1 cellular context compared by ENCODE assay signal in genomic region chr1:120354618-120355184, GRCh38.
TF ChIP-seq lines count a peak whose summit lies in the region.
"Not testable (repeated sequence)": the region's sequence is repeated elsewhere in the genome, so short reads cannot be mapped to it uniquely, and the experiment has no call there.

No MANE protein-coding gene starts in this region.

TF ChIP-seq in K562, 482 proteins besides CTCF, POLR2A, EP300 and RAD21 (continued from another document and continues in another):
- TF ChIP-seq ZNF318 (IDR thresholded peaks at IDR 0.05; ENCODE audit: borderline replicate concordance in 1 of 2, low read depth in 1 of 2) (peak in 1 of 2 experiments; percentile 75; a peak in 1 of 4 replicates), VEZF1 (CRISPR knock-in tag; IDR thresholded peaks at IDR 0.05) (peak; percentile 37), DPF2 (IDR thresholded peaks at IDR 0.05) (0 out of 2 replicates have a peak, but pooled peaks have one; percentile 27), ZNF41 (CRISPR knock-in tag; conservative IDR thresholded peaks at IDR 0.05) (peak; percentile 62; the same call in 1 of the 2 replicates), DEAF1 (CRISPR knock-in tag; IDR thresholded peaks at IDR 0.05) (peak; percentile 65), SMAD3 (CRISPR knock-in tag; conservative IDR thresholded peaks at IDR 0.05) (peak; percentile 80; the same call in 1 of the 2 replicates), ZNF316 (IDR thresholded peaks at IDR 0.05) (peak; percentile 95), HMG20B (CRISPR knock-in tag; IDR thresholded peaks at IDR 0.05) (peak; percentile 87; the same call in 1 of the 2 replicates), TEAD4 (IDR thresholded peaks at IDR 0.05; ENCODE audit: low read length) (peak; percentile 67), ESRRB (CRISPR knock-in tag; IDR thresholded peaks at IDR 0.05; ENCODE audit: borderline replicate concordance) (peak; percentile 80; the same call in 1 of the 2 replicates), HCFC1 (IDR thresholded peaks at IDR 0.05; ENCODE audit: low read depth, low read length) (peak; percentile 28; the same call in 1 of the 2 replicates), ARID1B (IDR thresholded peaks at IDR 0.05) (peak; percentile 16; the same call in 1 of the 2 replicates), MLX (CRISPR knock-in tag; conservative IDR thresholded peaks at IDR 0.05) (peak in 1 of 2 experiments; percentile 94; a peak in 2 of 4 replicates), ZNF551 (CRISPR knock-in tag; IDR thresholded peaks at IDR 0.05) (peak; percentile 91), ZC3H8 (IDR thresholded peaks at IDR 0.05) (peak; percentile 98), ZBED1 (IDR thresholded peaks at IDR 0.05) (peak; percentile 97), CAMTA2 (CRISPR knock-in tag; conservative IDR thresholded peaks at IDR 0.05) (0 out of 2 replicates have a peak, but pooled peaks have one; percentile 76), HOXB6 (CRISPR knock-in tag; IDR thresholded peaks at IDR 0.05; ENCODE audit: borderline replicate concordance) (0 out of 2 replicates have a peak, but pooled peaks have one; percentile 61), POLR2G (IDR thresholded peaks at IDR 0.05; ENCODE audit: low read depth, low read length) (peak; percentile 66), FOXK2 (conservative IDR thresholded peaks at IDR 0.05 in 1 of 2, IDR thresholded peaks at IDR 0.05 in 1 of 2; ENCODE audit: low read depth in 2 of 2) (peak; percentile 40 to 56; a peak in 1 of 4 replicates), MAZ (CRISPR knock-in tag; conservative IDR thresholded peaks at IDR 0.05 in 1 of 2, IDR thresholded peaks at IDR 0.05 in 1 of 2) (peak in 1 of 2 experiments; percentile 63; a peak in 2 of 4 replicates), HNRNPL (IDR thresholded peaks at IDR 0.05; ENCODE audit: low read depth, low read length) (peak; percentile 73), ZNF561 (CRISPR knock-in tag; conservative IDR thresholded peaks at IDR 0.05) (0 out of 2 replicates have a peak, but pooled peaks have one; percentile 40), ZMIZ1 (IDR thresholded peaks at IDR 0.05; ENCODE audit: low read depth in 2 of 2, low read length in 2 of 2) (peak in 1 of 2 experiments; percentile 94; a peak in 2 of 4 replicates), FOXO4 (CRISPR knock-in tag; IDR thresholded peaks at IDR 0.05) (0 out of 2 replicates have a peak, but pooled peaks have one; percentile 48), TAF9B (IDR thresholded peaks at IDR 0.05; ENCODE audit: partially characterized antibody) (peak; percentile 84), ZNF444 (CRISPR knock-in tag; IDR thresholded peaks at IDR 0.05) (0 out of 2 replicates have a peak, but pooled peaks have one; percentile 52), CHCHD3 (CRISPR knock-in tag; IDR thresholded peaks at IDR 0.05) (peak; percentile 97), EP400 (IDR thresholded peaks at IDR 0.05) (peak; percentile 27; the same call in 1 of the 2 replicates), NCOR1 (IDR thresholded peaks at IDR 0.05) (peak; percentile 89), GABPB1 (CRISPR knock-in tag; IDR thresholded peaks at IDR 0.05) (peak; percentile 40; the same call in 1 of the 2 replicates), RFX7 (CRISPR knock-in tag; IDR thresholded peaks at IDR 0.05) (peak; percentile 91), SMAD1 (IDR thresholded peaks at IDR 0.05; ENCODE audit: low read depth, low read length, partially characterized antibody) (peak; percentile 93), KLF10 (CRISPR knock-in tag; IDR thresholded peaks at IDR 0.05) (peak; percentile 87), ATF4 (CRISPR knock-in tag; IDR thresholded peaks at IDR 0.05) (peak; percentile 84), SUPT5H (IDR thresholded peaks at IDR 0.05) (peak; percentile 99), HBP1 (CRISPR knock-in tag; IDR thresholded peaks at IDR 0.05) (peak; percentile 99), RBFOX2 (IDR thresholded peaks at IDR 0.05; ENCODE audit: low read depth, low read length) (peak; percentile 73), RUNX1 (IDR thresholded peaks at IDR 0.05; ENCODE audit: low read depth) (peak; percentile 70; the same call in 1 of the 2 replicates), LEF1 (IDR thresholded peaks at IDR 0.05) (peak; percentile 35; the same call in 1 of the 2 replicates), ASH1L (IDR thresholded peaks at IDR 0.05; ENCODE audit: borderline replicate concordance, low read depth, partially characterized antibody) (peak; percentile 25), GTF2F1 (IDR thresholded peaks at IDR 0.05; ENCODE audit: low read depth, low read length) (peak; percentile 97), ILF3 (IDR thresholded peaks at IDR 0.05; ENCODE audit: borderline replicate concordance) (peak; percentile 98), NFXL1 (CRISPR knock-in tag; IDR thresholded peaks at IDR 0.05) (peak; percentile 28; the same call in 1 of the 2 replicates)
- not testable (repeated sequence) for TF ChIP-seq TEAD4 (CRISPR knock-in tag; IDR thresholded peaks at IDR 0.05; ENCODE audit: borderline replicate concordance)
